In the genomic region with DNA sequence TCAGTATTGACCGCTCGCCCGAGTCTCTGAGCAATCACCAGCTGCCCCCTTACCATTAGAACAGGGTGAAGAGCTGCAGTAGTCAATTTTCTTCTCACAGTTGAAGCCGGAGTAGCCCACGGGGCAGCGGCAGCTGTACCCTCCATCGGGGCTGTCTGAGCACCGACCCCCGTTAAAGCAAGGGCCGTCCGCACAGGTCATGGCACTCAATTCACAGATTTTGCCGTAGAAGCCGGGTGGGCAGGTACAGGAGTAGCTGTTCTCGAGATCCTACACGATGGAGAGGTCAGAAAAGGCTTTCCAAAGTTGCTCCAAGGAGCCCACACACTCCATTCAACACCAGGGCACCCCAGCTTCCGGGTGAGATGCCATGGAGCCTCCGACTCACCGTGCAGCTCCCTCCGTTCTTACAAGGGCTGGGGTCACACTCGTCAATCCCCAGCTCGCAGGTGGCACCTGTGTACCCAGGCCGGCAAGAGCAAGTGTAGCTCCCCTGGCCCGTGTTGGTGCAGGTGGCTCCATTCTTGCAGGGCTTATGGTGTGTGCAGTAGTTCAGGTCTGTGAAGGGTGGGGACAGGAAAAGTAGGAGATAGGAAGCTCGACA, we compare ENCODE assay signal across 16 cellular contexts. TPM values are rescaled to one million over a fixed set of nuclear protein-coding genes. Genes with fewer than 3 reads are reported as not detected.
A peak's percentile ranks its signal among the peaks of the same experiment; 100 is the strongest.
DNase-seq lines count a peak whose midpoint lies in the region; ATAC-seq and TF ChIP-seq lines count a peak whose summit lies in the region.
"Had no signal": no experiment of that assay in that cellular context is flagged by ENCODE, and none has a peak within 500 bp of the region (broad histone marks: within the 10 kb centered on the region; RNA-seq: fewer than 3 reads in every experiment).

No MANE protein-coding gene starts in this region.

- no peak for TF ChIP-seq CTCF in coronary artery (IDR thresholded peaks at IDR 0.05)
- no peak for TF ChIP-seq CTCF in nephron (IDR thresholded peaks at IDR 0.05; ENCODE audit: unreplicated experiment in 3 of 3)
- no peak for TF ChIP-seq CTCF in testis (IDR thresholded peaks at IDR 0.05)

- peaks cover 12% of the 10 kb centered on the region for H3K36me3 Mint-ChIP-seq in activated naive CD8-positive, alpha-beta T cell treated with anti-CD3 and anti-CD28 coated beads, Interleukin-2, amount 10 ng/mL, durations not matched to agents 7 days and 5 days
- H3K36me3 Mint-ChIP-seq in activated naive CD8-positive, alpha-beta T cell treated with anti-CD3 and anti-CD28 coated beads for 36 hours: peaks cover 5% of the 10 kb centered on the region
- peaks cover 13% of the 10 kb centered on the region for H3K36me3 Mint-ChIP-seq in nephron (ENCODE audit: low read depth)

- H3K27me3 Mint-ChIP-seq in activated naive CD8-positive, alpha-beta T cell treated with anti-CD3 and anti-CD28 coated beads, Interleukin-2, amount 10 ng/mL, durations not matched to agents 7 days and 5 days: peaks cover under 1% of the 10 kb centered on the region
- no peaks in the 10 kb centered on the region for H3K27me3 Mint-ChIP-seq in activated naive CD8-positive, alpha-beta T cell treated with anti-CD3 and anti-CD28 coated beads for 36 hours
- peaks cover 57% of the 10 kb centered on the region for H3K27me3 Mint-ChIP-seq in nephron (ENCODE audit: low read depth)

- H3K4me3 Mint-ChIP-seq in activated naive CD8-positive, alpha-beta T cell treated with anti-CD3 and anti-CD28 coated beads, Interleukin-2, amount 10 ng/mL, durations not matched to agents 7 days and 5 days: no peak overlapping the region
- H3K4me3 Mint-ChIP-seq in activated naive CD8-positive, alpha-beta T cell treated with anti-CD3 and anti-CD28 coated beads for 36 hours: no peak overlapping the region
- peak overlapping the region; percentile 29 to 89 (median 53) for H3K4me3 Mint-ChIP-seq in nephron

- intact Hi-C loops in testis (cut with DNase I; ENCODE audit: low total_unique reads): no loop called here

- H3K36me3 ChIP-seq in testis (ENCODE audit: low read depth, missing control alignments): no peaks in the 10 kb centered on the region
- no peaks in the 10 kb centered on the region for H3K36me3 ChIP-seq in MG63

- H3K27ac ChIP-seq in coronary artery: no peak overlapping the region
- no peak overlapping the region for H3K27ac ChIP-seq in testis
- H3K27ac ChIP-seq: A549, C4-2B, KMS-11 had no signal

- ATAC-seq in activated naive CD8-positive, alpha-beta T cell treated with anti-CD3 and anti-CD28 coated beads, Interleukin-2, amount 10 ng/mL, durations not matched to agents 7 days and 5 days (ENCODE audit: low read depth): no peak
- ATAC-seq: A549 had no signal

- H3K9me3 ChIP-seq in testis (no peaks in the 10 kb centered on the region), MG63 (no peaks in the 10 kb centered on the region)
- H3K9me3 ChIP-seq: A549, Caco-2 had no signal

- peaks cover 36% of the 10 kb centered on the region for H3K4me1 ChIP-seq in testis

- POLR2A ChIA-PET in activated naive CD8-positive, alpha-beta T cell treated with anti-CD3 and anti-CD28 coated beads, Interleukin-2, amount 10 ng/mL, durations not matched to agents 7 days and 5 days (lab: Charles Lee): no interaction called here

- H3K4me3 ChIP-seq in coronary artery (no peak overlapping the region), testis (no peak overlapping the region), MG63 (no peak overlapping the region)
- H3K4me3 ChIP-seq: A549 had no signal

- 87 to 91% methylated on average over 12 to 24 of the region's 24 CpGs for WGBS in testis, 2 donors

- H3K9me3 Mint-ChIP-seq in activated naive CD8-positive, alpha-beta T cell treated with anti-CD3 and anti-CD28 coated beads, Interleukin-2, amount 10 ng/mL, durations not matched to agents 7 days and 5 days: no peaks in the 10 kb centered on the region
- H3K9me3 Mint-ChIP-seq in activated naive CD8-positive, alpha-beta T cell treated with anti-CD3 and anti-CD28 coated beads for 36 hours: no peaks in the 10 kb centered on the region
- no peaks in the 10 kb centered on the region for H3K9me3 Mint-ChIP-seq in nephron

- DNase-seq in activated naive CD8-positive, alpha-beta T cell treated with anti-CD3 and anti-CD28 coated beads, Interleukin-2, amount 10 ng/mL, durations not matched to agents 7 days and 5 days: peak; percentile 20
- no peak for DNase-seq in activated naive CD8-positive, alpha-beta T cell treated with anti-CD3 and anti-CD28 coated beads for 36 hours
- DNase-seq in coronary artery (ENCODE audit: low spot score) (peak; percentile 58), testis (peak; percentile 12), T-helper 2 cell (no peak), MG63 (no peak)
- no peak for DNase-seq in activated CD4-positive, alpha-beta T cell treated with anti-CD3 and anti-CD28 coated beads for 4 hours
- DNase-seq: H7, NCI-H1694 treated with DMSO at 0.1 percent for 48 hours, NCI-H2171, NCI-H510A had no signal

- H3K27me3 ChIP-seq in testis: no peaks in the 10 kb centered on the region
- no peaks in the 10 kb centered on the region for H3K27me3 ChIP-seq in MG63

- no peak overlapping the region for H3K27ac Mint-ChIP-seq in activated naive CD8-positive, alpha-beta T cell treated with anti-CD3 and anti-CD28 coated beads, Interleukin-2, amount 10 ng/mL, durations not matched to agents 7 days and 5 days
- no peak overlapping the region for H3K27ac Mint-ChIP-seq in activated naive CD8-positive, alpha-beta T cell treated with anti-CD3 and anti-CD28 coated beads for 36 hours
- peak overlapping the region in 1 of 3 experiments; percentile 42 for H3K27ac Mint-ChIP-seq in nephron

- peaks cover 15% of the 10 kb centered on the region for H3K4me1 Mint-ChIP-seq in activated naive CD8-positive, alpha-beta T cell treated with anti-CD3 and anti-CD28 coated beads, Interleukin-2, amount 10 ng/mL, durations not matched to agents 7 days and 5 days
- peaks cover 11% of the 10 kb centered on the region for H3K4me1 Mint-ChIP-seq in activated naive CD8-positive, alpha-beta T cell treated with anti-CD3 and anti-CD28 coated beads for 36 hours
- H3K4me1 Mint-ChIP-seq in nephron: peaks cover 53% of the 10 kb centered on the region

- no peak for TF ChIP-seq POLR2A in testis (IDR thresholded peaks at IDR 0.05)

RNA-seq across cellular contexts. Expression of a gene that starts 5.9 kb away (rescaled TPM):
- total RNA-seq in activated naive CD8-positive, alpha-beta T cell treated with anti-CD3 and anti-CD28 coated beads, Interleukin-2, amount 10 ng/mL, durations not matched to agents 7 days and 5 days: 10 to 100 TPM; 15.2 to 15.8 TPM
- 1 to 10 TPM; 4.0 to 4.3 TPM for total RNA-seq in activated naive CD8-positive, alpha-beta T cell treated with anti-CD3 and anti-CD28 coated beads for 36 hours
- 1 to 10 TPM; 4.6 to 5.5 TPM for total RNA-seq in testis
- polyA plus RNA-seq in testis (ENCODE audit: insufficient read depth, low read depth, low replicate concordance): 2.8 TPM
- total RNA-seq in MG63 (2014; rRNA removed; shearing (Covaris generic); ENCODE audit: low replicate concordance): 0.10 and 2.7 TPM in 2 replicates

RNA-seq across cellular contexts. Expression of a gene that starts 21.6 kb away (rescaled TPM):
- total RNA-seq in activated naive CD8-positive, alpha-beta T cell treated with anti-CD3 and anti-CD28 coated beads, Interleukin-2, amount 10 ng/mL, durations not matched to agents 7 days and 5 days: 10 to 100 TPM; 34.9 to 35.8 TPM
- total RNA-seq in activated naive CD8-positive, alpha-beta T cell treated with anti-CD3 and anti-CD28 coated beads for 36 hours: 10 to 100 TPM; 19.4 to 19.7 TPM
- 10 to 100 TPM; 40.6 to 62.2 TPM for total RNA-seq in testis
- 33.8 TPM for polyA plus RNA-seq in testis (ENCODE audit: insufficient read depth, low read depth, low replicate concordance)
- 11.5 and 14.3 TPM in 2 replicates for total RNA-seq in MG63 (2014; rRNA removed; shearing (Covaris generic); ENCODE audit: low replicate concordance)

Comparison
In these comparisons a context has a peak if more than half of its experiments do, and no peak if none do; other contexts are left out.
1. DNase-seq: peak in activated naive CD8-positive, alpha-beta T cell treated with anti-CD3 and anti-CD28 coated beads, Interleukin-2, amount 10 ng/mL, durations not matched to agents 7 days and 5 days (single experiment), coronary artery (single experiment) and testis (single experiment); none in activated naive CD8-positive, alpha-beta T cell treated with anti-CD3 and anti-CD28 coated beads for 36 hours (single experiment), T-helper 2 cell (0 of 5), activated CD4-positive, alpha-beta T cell treated with anti-CD3 and anti-CD28 coated beads for 4 hours (0 of 2) and MG63 (single experiment).
2. H3K4me3 Mint-ChIP-seq: peak in nephron (3 of 3); none in activated naive CD8-positive, alpha-beta T cell treated with anti-CD3 and anti-CD28 coated beads, Interleukin-2, amount 10 ng/mL, durations not matched to agents 7 days and 5 days (single experiment) and activated naive CD8-positive, alpha-beta T cell treated with anti-CD3 and anti-CD28 coated beads for 36 hours (single experiment).